8 cellular contexts compared by ENCODE assay signal in the genomic region with DNA sequence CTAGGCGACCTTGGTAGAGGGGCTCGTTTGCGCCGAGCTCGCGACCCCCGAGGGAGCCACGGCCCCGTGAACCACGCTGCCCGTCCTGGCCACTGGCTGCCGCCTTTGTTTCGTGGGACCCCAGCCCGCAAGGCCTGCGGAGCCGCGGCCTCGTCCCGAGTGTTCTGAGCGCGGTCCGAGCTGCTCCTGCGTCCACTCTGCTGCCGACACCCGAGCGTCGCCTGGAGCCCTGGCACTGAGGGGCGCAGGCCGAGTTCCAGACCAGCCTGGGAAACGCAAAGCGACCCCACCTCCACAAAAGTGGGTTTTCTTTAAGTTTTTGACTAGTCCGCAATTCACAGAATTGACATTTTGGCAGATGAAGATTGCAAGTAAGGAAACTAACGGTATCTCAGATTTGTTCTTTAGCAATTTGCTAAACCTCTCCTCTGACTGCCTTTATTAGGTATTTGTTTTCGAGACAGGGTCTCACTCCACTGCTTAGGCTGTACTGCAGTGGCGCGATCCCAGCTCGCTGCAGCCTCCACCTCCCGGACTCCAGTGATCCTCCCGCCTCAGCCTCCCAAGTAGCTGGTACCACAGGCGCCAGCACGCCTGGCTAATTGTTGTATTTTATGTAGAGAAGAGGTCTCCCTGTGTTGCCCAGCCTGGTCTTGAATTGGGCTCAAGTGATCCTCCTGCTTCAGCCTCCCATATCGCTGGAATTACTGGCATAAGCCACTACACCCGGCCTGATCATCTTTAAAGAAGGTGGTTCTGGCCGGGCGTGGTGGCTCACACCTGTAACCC. TPM values are rescaled to one million over a fixed set of nuclear protein-coding genes. Genes with fewer than 3 reads are reported as not detected.
DNase-seq lines count a peak whose midpoint lies in the region; ATAC-seq and TF ChIP-seq lines count a peak whose summit lies in the region.

No MANE protein-coding gene starts in this region.

- peak overlapping the region; percentile 5 to 64 for H3K4ac ChIP-seq in mesenchymal stem cell (ENCODE audit: low read depth in 1 of 2, low read length in 2 of 2)

- H3K23ac ChIP-seq in mesenchymal stem cell (ENCODE audit: low read length in 2 of 2), result peak overlapping the region in 1 of 2 experiments; percentile 46

- H3K27me3 ChIP-seq in brain microvascular endothelial cell (replicated peaks), result no peaks in the 10 kb centered on the region
- no peaks in the 10 kb centered on the region for H3K27me3 ChIP-seq in mesenchymal stem cell (ENCODE audit: control insufficient read depth in 1 of 2, insufficient read depth in 1 of 2, low read length in 2 of 2)
- H3K27me3 ChIP-seq in vagina, result no peaks in the 10 kb centered on the region

- no peak overlapping the region for H2BK15ac ChIP-seq in mesenchymal stem cell (ENCODE audit: low read depth, poor library complexity, severe bottlenecking)

- H3K4me3 ChIP-seq in brain microvascular endothelial cell (ENCODE audit: low read depth, low read length), result peak overlapping the region; percentile 90
- peak overlapping the region; percentile 57 to 85 for H3K4me3 ChIP-seq in mesenchymal stem cell (ENCODE audit: insufficient read depth in 1 of 2, low read depth in 1 of 2, low read length in 2 of 2)
- H3K4me3 ChIP-seq in vagina, result peak overlapping the region; percentile 76 to 85

- peak overlapping the region; percentile 86 for H3K4me2 ChIP-seq in mesenchymal stem cell (ENCODE audit: low read length, poor library complexity, severe bottlenecking)

- TF ChIP-seq POLR2A in vagina (IDR thresholded peaks at IDR 0.05), result no peak

- H2AFZ ChIP-seq in mesenchymal stem cell (ENCODE audit: low read depth, low read length), result no peak overlapping the region

- peak overlapping the region; percentile 63 for H2BK5ac ChIP-seq in mesenchymal stem cell (ENCODE audit: low read depth, low read length, poor library complexity, severe bottlenecking)

- no peak overlapping the region for H2BK12ac ChIP-seq in mesenchymal stem cell (ENCODE audit: low read length in 2 of 2)

- peak overlapping the region; percentile 90 for H3K9ac ChIP-seq in mesenchymal stem cell (ENCODE audit: low read length)

- H3K18ac ChIP-seq in mesenchymal stem cell (ENCODE audit: low read depth in 1 of 2, low read length in 2 of 2), result peak overlapping the region; percentile 55 to 83

- H2AK5ac ChIP-seq in mesenchymal stem cell (ENCODE audit: low read length, severe bottlenecking), result no peak overlapping the region

- ATAC-seq in Right ventricle myocardium inferior, result no peak

- in situ Hi-C loops in brain microvascular endothelial cell (cut with HindIII; ENCODE audit: low pct_ligation_motif_present, low sequenced_read_pairs), result no loop called here

- H3K9me3 ChIP-seq in mesenchymal stem cell (ENCODE audit: control insufficient read depth, low read length) (no peaks in the 10 kb centered on the region), vagina (no peaks in the 10 kb centered on the region)

- peak; percentile 65 for DNase-seq in Right ventricle myocardium inferior (ENCODE audit: missing footprints)
- no peak for DNase-seq in cardiac septum (ENCODE audit: low spot score)
- no peak for DNase-seq in brain microvascular endothelial cell
- DNase-seq in mesenchymal stem cell, result peak; percentile 37
- no peak for DNase-seq in vagina (ENCODE audit: extremely low spot score in 2 of 2)
- no peak for DNase-seq in DMS 273 treated with DMSO at 0.1 percent for 48 hours (lab: John Stamatoyannopoulos, UW)
- DNase-seq in NCI-H1092 (lab: John Stamatoyannopoulos, UW), result no peak
- DNase-seq in COLO829 (ENCODE audit: low spot score), result no peak

- WGBS in mesenchymal stem cell, result 35% methylated on average over 44 of the region's 45 CpGs

- TF ChIP-seq CTCF in brain microvascular endothelial cell (IDR thresholded peaks at IDR 0.05; ENCODE audit: low read depth, low read length, missing control alignments) (no peak), vagina (IDR thresholded peaks at IDR 0.05) (no peak)

- H3K4me1 ChIP-seq in mesenchymal stem cell (ENCODE audit: control insufficient read depth, insufficient read depth, low read depth, low read length) (peaks cover 19% of the 10 kb centered on the region), vagina (peaks cover 44% of the 10 kb centered on the region)

- H3K14ac ChIP-seq in mesenchymal stem cell (ENCODE audit: low read length in 2 of 2), result peak overlapping the region in 1 of 2 experiments; percentile 68

- H3K79me1 ChIP-seq in mesenchymal stem cell (replicated peaks; ENCODE audit: low read length, poor library complexity, severe bottlenecking), result peaks cover 27% of the 10 kb centered on the region

- H3K27ac ChIP-seq in brain microvascular endothelial cell (peak overlapping the region; percentile 82), mesenchymal stem cell (ENCODE audit: low read length, poor library complexity, severe bottlenecking) (no peak overlapping the region), vagina (peak overlapping the region; percentile 99)

- no peak overlapping the region for H4K8ac ChIP-seq in mesenchymal stem cell (ENCODE audit: low read length)

- H3K36me3 ChIP-seq in brain microvascular endothelial cell (replicated peaks) (peaks cover 5% of the 10 kb centered on the region), mesenchymal stem cell (ENCODE audit: control insufficient read depth in 1 of 2, insufficient read depth in 2 of 2, low read depth in 1 of 2, low read length in 2 of 2) (peaks cover 27 to 37% of the 10 kb centered on the region in 2 experiments), vagina (peaks cover 0 to 11% of the 10 kb centered on the region in 2 donors)

- peak overlapping the region; percentile 73 for H2BK120ac ChIP-seq in mesenchymal stem cell (ENCODE audit: low read depth, low read length)

- intact Hi-C loops in Right ventricle myocardium inferior (cut with DNase I), result loop anchor here (2.0 kb wide), 1 partner anchor 57 kb away; a partner anchor contains a TSS
- intact Hi-C loops in cardiac septum (cut with DNase I), result loop anchor here (2.0 to 10.0 kb wide), 3 partner anchors 57 to 273 kb away; a partner anchor contains a TSS
- intact Hi-C loops in vagina (cut with DNase I), result no loop called here

- peak overlapping the region; percentile 60 for H4K91ac ChIP-seq in mesenchymal stem cell (ENCODE audit: low read length)

RNA-seq across cellular contexts. Expression of a gene that starts 0.9 kb away (rescaled TPM):
- total RNA-seq in Right ventricle myocardium inferior (190 TPM), cardiac septum (158 TPM), vagina (252 TPM)
- polyA plus RNA-seq in mesenchymal stem cell (2013, experiment 1 of 2), result 114 TPM
- polyA plus RNA-seq in mesenchymal stem cell (2013, experiment 2 of 2), result 114 TPM

RNA-seq across cellular contexts. Expression of a gene that starts 27.5 kb away (rescaled TPM):
- 57.5 TPM for total RNA-seq in Right ventricle myocardium inferior
- total RNA-seq in cardiac septum, result 75.9 TPM
- 41.9 TPM for polyA plus RNA-seq in mesenchymal stem cell (2013, experiment 1 of 2)
- polyA plus RNA-seq in mesenchymal stem cell (2013, experiment 2 of 2), result 42.6 TPM
- total RNA-seq in vagina, result 53.5 TPM

RNA-seq across cellular contexts. Expression of a gene that starts 29.4 kb away (rescaled TPM):
- total RNA-seq in Right ventricle myocardium inferior, result 0.16 TPM
- 0.38 TPM for total RNA-seq in cardiac septum
- polyA plus RNA-seq in mesenchymal stem cell (2013, experiment 1 of 2), result 1.2 TPM
- 1.2 TPM for polyA plus RNA-seq in mesenchymal stem cell (2013, experiment 2 of 2)
- total RNA-seq in vagina, result 0.49 TPM

RNA-seq across cellular contexts. Expression of a gene that starts 52.6 kb away (rescaled TPM):
- total RNA-seq in Right ventricle myocardium inferior (0.14 TPM), cardiac septum (0.40 TPM), vagina (1.7 TPM)
- 0.46 TPM for polyA plus RNA-seq in mesenchymal stem cell (2013, experiment 1 of 2)
- polyA plus RNA-seq in mesenchymal stem cell (2013, experiment 2 of 2), result 0.67 TPM

RNA-seq across cellular contexts. Expression of a gene that starts 52.8 kb away (rescaled TPM):
- 3.9 TPM for total RNA-seq in Right ventricle myocardium inferior
- total RNA-seq in cardiac septum, result 2.6 TPM
- polyA plus RNA-seq in mesenchymal stem cell (2013, experiment 1 of 2), result 3.2 TPM
- 2.3 TPM for polyA plus RNA-seq in mesenchymal stem cell (2013, experiment 2 of 2)
- total RNA-seq in vagina, result 14.7 TPM

Comparison
In these comparisons a context has a peak if more than half of its experiments do, and no peak if none do; other contexts are left out.
1. DNase-seq: peak in Right ventricle myocardium inferior (single experiment) and mesenchymal stem cell (single experiment); none in cardiac septum (single experiment), brain microvascular endothelial cell (single experiment), vagina (0 of 2), DMS 273 treated with DMSO at 0.1 percent for 48 hours (single experiment), NCI-H1092 (single experiment) and COLO829 (single experiment).
2. Peak in every context shown above with its lines, with median percentiles within 50 percentile points of each other: H3K4me3 ChIP-seq.